In genomic region chr7:144218581-144218980, GRCh38 we compare ENCODE assay signal across 17 cellular contexts. TPM values are rescaled to one million over a fixed set of nuclear protein-coding genes. Genes with fewer than 3 reads are reported as not detected.
A peak's percentile ranks its signal among the peaks of the same experiment; 100 is the strongest.
DNase-seq lines count a peak whose midpoint lies in the region; ATAC-seq and TF ChIP-seq lines count a peak whose summit lies in the region.
"Not testable (repeated sequence)": the region's sequence is repeated elsewhere in the genome, so short reads cannot be mapped to it uniquely, and the experiment has no call there.
"Had no signal": no experiment of that assay in that cellular context is flagged by ENCODE, and none has a peak within 500 bp of the region (broad histone marks: within the 10 kb centered on the region; RNA-seq: fewer than 3 reads in every experiment).

No MANE protein-coding gene starts in this region.

- H3F3A ChIP-seq in GM23338 (replicated peaks; ENCODE audit: low read depth); PC-3 (ENCODE audit: low read length, unreplicated experiment): not testable (repeated sequence)

- H3K27me3 ChIP-seq in GM23338 (ENCODE audit: insufficient read depth); PC-3 (ENCODE audit: low read length); esophagus muscularis mucosa: not testable (repeated sequence)

- not testable (repeated sequence) for H3K36me3 Mint-ChIP-seq in GM23338 (ENCODE audit: low read depth); activated CD4-positive, alpha-beta T cell treated with anti-CD3 and anti-CD28 coated beads, Interleukin-2, amount 10 ng/mL, durations not matched to agents 24 days and 14 days (ENCODE audit: low read depth); mesothelial cell of epicardium; progenitor cell of endocrine pancreas (ENCODE audit: insufficient read depth)

- H3K36me3 ChIP-seq in GM23338 (ENCODE audit: insufficient read depth); PC-3 (ENCODE audit: low read depth, low read length); esophagus muscularis mucosa: not testable (repeated sequence)

- TF ChIP-seq CTCF in GM23338 (conservative IDR thresholded peaks at IDR 0.05; ENCODE audit: low read depth in 2 of 2); PC-3 (conservative IDR thresholded peaks at IDR 0.05; ENCODE audit: low read depth, low read length); esophagus muscularis mucosa (IDR thresholded peaks at IDR 0.05); mesothelial cell of epicardium (IDR thresholded peaks at IDR 0.05; ENCODE audit: unreplicated experiment); progenitor cell of endocrine pancreas (IDR thresholded peaks at IDR 0.05; ENCODE audit: unreplicated experiment): not testable (repeated sequence)

- TF ChIP-seq POLR2A in esophagus muscularis mucosa (IDR thresholded peaks at IDR 0.05; ENCODE audit: low read depth): not testable (repeated sequence)

- not testable (repeated sequence) for H3K27ac ChIP-seq in GM23338 (ENCODE audit: low read depth); PC-3 (ENCODE audit: low read length); esophagus muscularis mucosa (replicated peaks in 1 of 4)

- not testable (repeated sequence) for DNase-seq in GM23338 (ENCODE audit: low spot score); PC-3; mesothelial cell of epicardium (ENCODE audit: low spot score in 2 of 2, unreplicated experiment in 2 of 2); progenitor cell of endocrine pancreas (ENCODE audit: low spot score, unreplicated experiment)
- peak; percentile 48 for DNase-seq in activated CD4-positive, alpha-beta T cell treated with anti-CD3 and anti-CD28 coated beads, Interleukin-2, amount 10 ng/mL, durations not matched to agents 24 days and 14 days
- peak; percentile 17 for DNase-seq in ecto neural progenitor cell (ENCODE audit: low spot score)
- DNase-seq in esophagus muscularis mucosa (ENCODE audit: extremely low spot score): peak; percentile 60
- peak; percentile 2 for DNase-seq in left cardiac atrium

- H2AFZ ChIP-seq in GM23338; PC-3 (ENCODE audit: low read length): not testable (repeated sequence)

- not testable (repeated sequence) for H3K9me2 ChIP-seq in GM23338 (ENCODE audit: insufficient read depth); PC-3 (replicated peaks; ENCODE audit: low read length)

- CTCF ChIA-PET in PC-3 (lab: Charles Lee): not testable (repeated sequence)

- not testable (repeated sequence) for TF ChIP-seq EP300 in esophagus muscularis mucosa (IDR thresholded peaks at IDR 0.05)

- ATAC-seq in GM23338: peak; percentile 35
- ATAC-seq in PC-3: peak; percentile 7; the same call in 1 of the 2 replicates
- not testable (repeated sequence) for ATAC-seq in left cardiac atrium

- not testable (repeated sequence) for H3K79me2 ChIP-seq in GM23338 (replicated peaks; ENCODE audit: insufficient read depth); PC-3 (ENCODE audit: low read length)

- intact Hi-C loops in PC-3 (cut with micrococcal nuclease); activated CD4-positive, alpha-beta T cell treated with anti-CD3 and anti-CD28 coated beads, Interleukin-2, amount 10 ng/mL, durations not matched to agents 24 days and 14 days (cut with micrococcal nuclease); esophagus muscularis mucosa (cut with DNase I); left cardiac atrium (cut with DNase I): not testable (repeated sequence)

- not testable (repeated sequence) for H3K4me1 ChIP-seq in GM23338 (ENCODE audit: insufficient read depth); PC-3 (ENCODE audit: insufficient read depth, low read length); esophagus muscularis mucosa

- POLR2A ChIA-PET in PC-3 (lab: Charles Lee; ENCODE audit: unreplicated experiment): not testable (repeated sequence)

- H3K9me3 ChIP-seq in PC-3 (ENCODE audit: low read length); esophagus muscularis mucosa: not testable (repeated sequence)

- not testable (repeated sequence) for H3K9ac ChIP-seq in PC-3 (ENCODE audit: low read length)

- not testable (repeated sequence) for H3K4me1 Mint-ChIP-seq in GM23338; activated CD4-positive, alpha-beta T cell treated with anti-CD3 and anti-CD28 coated beads, Interleukin-2, amount 10 ng/mL, durations not matched to agents 24 days and 14 days; mesothelial cell of epicardium; progenitor cell of endocrine pancreas (ENCODE audit: low read depth)

- not testable (repeated sequence) for H3K4me2 ChIP-seq in GM23338; PC-3 (ENCODE audit: low read length)

- WGBS in esophagus muscularis mucosa: 92% methylated on average over 1 of the region's 1 CpG

- not testable (repeated sequence) for H3K4me3 ChIP-seq in GM23338; PC-3 (ENCODE audit: low read length); esophagus muscularis mucosa

- BruUV-seq in PC-3 (replicated peaks; lab: Mats Ljungman, UMichigan): not testable (repeated sequence)

- H3K9me3 Mint-ChIP-seq in GM23338; activated CD4-positive, alpha-beta T cell treated with anti-CD3 and anti-CD28 coated beads, Interleukin-2, amount 10 ng/mL, durations not matched to agents 24 days and 14 days; mesothelial cell of epicardium; progenitor cell of endocrine pancreas (ENCODE audit: low read depth): not testable (repeated sequence)

- H3K27ac Mint-ChIP-seq in GM23338 (peak overlapping the region; percentile 84; the same call in 1 of the 2 replicates), mesothelial cell of epicardium (peak overlapping the region; percentile 56), progenitor cell of endocrine pancreas (peak overlapping the region; percentile 64)
- H3K27ac Mint-ChIP-seq in activated CD4-positive, alpha-beta T cell treated with anti-CD3 and anti-CD28 coated beads, Interleukin-2, amount 10 ng/mL, durations not matched to agents 24 days and 14 days: not testable (repeated sequence)

- H3K27me3 Mint-ChIP-seq in GM23338 (ENCODE audit: insufficient read depth, low read depth, poor library complexity); activated CD4-positive, alpha-beta T cell treated with anti-CD3 and anti-CD28 coated beads, Interleukin-2, amount 10 ng/mL, durations not matched to agents 24 days and 14 days; mesothelial cell of epicardium (ENCODE audit: low read depth); progenitor cell of endocrine pancreas: not testable (repeated sequence)

- H4K20me1 ChIP-seq in GM23338 (replicated peaks; ENCODE audit: insufficient read depth); PC-3 (ENCODE audit: low read length): not testable (repeated sequence)

- H3K4me3 Mint-ChIP-seq in GM23338; activated CD4-positive, alpha-beta T cell treated with anti-CD3 and anti-CD28 coated beads, Interleukin-2, amount 10 ng/mL, durations not matched to agents 24 days and 14 days; mesothelial cell of epicardium; progenitor cell of endocrine pancreas (ENCODE audit: low read depth): not testable (repeated sequence)

RNA-seq across cellular contexts. Expression of gene OR2A42, which starts 20.8 kb away (rescaled TPM):
- total RNA-seq in GM23338 (2014; rRNA removed; shearing (Covaris generic)): 0.27 and 0.28 TPM in 2 replicates
- 1.8 and 2.1 TPM in 2 replicates for polyA plus RNA-seq in GM23338 (2016; fragmentation: Nextera tagmentation; extraction: Ambion mirVana)
- total RNA-seq in PC-3 (2014; rRNA removed): 0.40 TPM in 1 of 2 replicates, not detected in the other
- total RNA-seq in activated CD4-positive, alpha-beta T cell treated with anti-CD3 and anti-CD28 coated beads, Interleukin-2, amount 10 ng/mL, durations not matched to agents 24 days and 14 days: not detected in 2 replicates
- under 1 TPM in 2 of 4 donors, not detected in 2; 0.11 to 0.19 TPM for total RNA-seq in esophagus muscularis mucosa
- total RNA-seq in left cardiac atrium: under 1 TPM in 1 of 2 donors, not detected in 1; 0.10 TPM
- 0.09 to 0.50 TPM (median 0.22 TPM) in 3 replicates for total RNA-seq in mesothelial cell of epicardium
- 0.20 TPM in 1 of 2 replicates, not detected in the other for total RNA-seq in progenitor cell of endocrine pancreas
- total RNA-seq: Calu3; CD4-positive, alpha-beta memory T cell; Daoy; G401; H1; H7; HFFc6 had no signal
- polyA plus RNA-seq: A549; CD14-positive monocyte; CD4-positive, alpha-beta memory T cell; H1 had no signal

RNA-seq across cellular contexts. Expression of gene ARHGEF35, which starts 22.9 kb away (rescaled TPM):
- 21.4 and 26.3 TPM in 2 replicates for total RNA-seq in GM23338 (2014; rRNA removed; shearing (Covaris generic))
- 27.6 and 32.3 TPM in 2 replicates for polyA plus RNA-seq in GM23338 (2016; fragmentation: Nextera tagmentation; extraction: Ambion mirVana)
- total RNA-seq in PC-3 (2014; rRNA removed) (10.8 TPM in 2 replicates), esophagus muscularis mucosa (1 to 10 TPM; 1.5 to 4.0 (median 1.8) TPM), left cardiac atrium (1 to 10 TPM; 1.8 to 2.3 TPM), mesothelial cell of epicardium (14.9 to 15.9 TPM (median 15.0 TPM) in 3 replicates), progenitor cell of endocrine pancreas (17.3 and 19.5 TPM in 2 replicates)
- 2.8 and 3.5 TPM in 2 replicates for total RNA-seq in activated CD4-positive, alpha-beta T cell treated with anti-CD3 and anti-CD28 coated beads, Interleukin-2, amount 10 ng/mL, durations not matched to agents 24 days and 14 days
- total RNA-seq: G401, HFFc6 had no signal

RNA-seq across cellular contexts. Expression of gene CTAGE4, which starts 35.3 kb away (rescaled TPM):
- 3.4 and 10.1 TPM in 2 replicates for total RNA-seq in GM23338 (2014; rRNA removed; shearing (Covaris generic))
- 4.3 and 4.9 TPM in 2 replicates for polyA plus RNA-seq in GM23338 (2016; fragmentation: Nextera tagmentation; extraction: Ambion mirVana)
- total RNA-seq in PC-3 (2014; rRNA removed) (1.4 and 1.6 TPM in 2 replicates), esophagus muscularis mucosa (1 to 10 TPM in 1 of 4 donors, under 1 TPM in 2, not detected in 1; 0.71 to 2.5 (median 0.83) TPM), left cardiac atrium (1 to 10 TPM in 1 of 2 donors, not detected in 1; 1.3 TPM), mesothelial cell of epicardium (3.1 to 5.5 TPM (median 5.4 TPM) in 3 replicates), progenitor cell of endocrine pancreas (5.4 and 6.9 TPM in 2 replicates)
- total RNA-seq in activated CD4-positive, alpha-beta T cell treated with anti-CD3 and anti-CD28 coated beads, Interleukin-2, amount 10 ng/mL, durations not matched to agents 24 days and 14 days: 0.56 and 1.1 TPM in 2 replicates
- total RNA-seq: G401, HFFc6 had no signal
- polyA plus RNA-seq: CD14-positive monocyte had no signal

RNA-seq across cellular contexts. Expression of gene OR2A7, which starts 46.0 kb away (rescaled TPM):
- 1.6 and 2.2 TPM in 2 replicates for total RNA-seq in GM23338 (2014; rRNA removed; shearing (Covaris generic))
- 1.7 and 3.2 TPM in 2 replicates for polyA plus RNA-seq in GM23338 (2016; fragmentation: Nextera tagmentation; extraction: Ambion mirVana)
- total RNA-seq in PC-3 (2014; rRNA removed) (0.69 TPM in 2 replicates), esophagus muscularis mucosa (1 to 10 TPM in 3 of 4 donors, not detected in 1; 1.2 to 2.3 (median 2.1) TPM), left cardiac atrium (1 to 10 TPM; 1.0 to 1.8 TPM), mesothelial cell of epicardium (10.8 to 11.3 TPM (median 11.1 TPM) in 3 replicates), progenitor cell of endocrine pancreas (8.0 and 9.3 TPM in 2 replicates)
- 2.0 and 2.1 TPM in 2 replicates for total RNA-seq in activated CD4-positive, alpha-beta T cell treated with anti-CD3 and anti-CD28 coated beads, Interleukin-2, amount 10 ng/mL, durations not matched to agents 24 days and 14 days
- total RNA-seq: G401, HFFc6 had no signal
- polyA plus RNA-seq: A549, CD14-positive monocyte had no signal

RNA-seq across cellular contexts. Expression of gene CTAGE8, which starts 50.5 kb away (rescaled TPM):
- total RNA-seq in GM23338 (2014; rRNA removed; shearing (Covaris generic)): 0.52 and 1.4 TPM in 2 replicates
- polyA plus RNA-seq in GM23338 (2016; fragmentation: Nextera tagmentation; extraction: Ambion mirVana): 1.3 and 3.1 TPM in 2 replicates
- 0.69 and 1.2 TPM in 2 replicates for total RNA-seq in PC-3 (2014; rRNA removed)
- total RNA-seq in activated CD4-positive, alpha-beta T cell treated with anti-CD3 and anti-CD28 coated beads, Interleukin-2, amount 10 ng/mL, durations not matched to agents 24 days and 14 days: 0.99 and 2.0 TPM in 2 replicates
- 1 to 10 TPM in 1 of 4 donors, under 1 TPM in 2, not detected in 1; 0.42 to 1.5 (median 0.71) TPM for total RNA-seq in esophagus muscularis mucosa
- under 1 TPM; 0.24 to 0.71 TPM for total RNA-seq in left cardiac atrium
- 4.5 to 6.4 TPM (median 6.2 TPM) in 3 replicates for total RNA-seq in mesothelial cell of epicardium
- total RNA-seq in progenitor cell of endocrine pancreas: 7.2 and 8.9 TPM in 2 replicates
- total RNA-seq: G401, H1, H7, HFFc6 had no signal
- polyA plus RNA-seq: CD14-positive monocyte, H1 had no signal
